Comparison of ENCODE assay signal across 1 cellular context in the genomic region with DNA sequence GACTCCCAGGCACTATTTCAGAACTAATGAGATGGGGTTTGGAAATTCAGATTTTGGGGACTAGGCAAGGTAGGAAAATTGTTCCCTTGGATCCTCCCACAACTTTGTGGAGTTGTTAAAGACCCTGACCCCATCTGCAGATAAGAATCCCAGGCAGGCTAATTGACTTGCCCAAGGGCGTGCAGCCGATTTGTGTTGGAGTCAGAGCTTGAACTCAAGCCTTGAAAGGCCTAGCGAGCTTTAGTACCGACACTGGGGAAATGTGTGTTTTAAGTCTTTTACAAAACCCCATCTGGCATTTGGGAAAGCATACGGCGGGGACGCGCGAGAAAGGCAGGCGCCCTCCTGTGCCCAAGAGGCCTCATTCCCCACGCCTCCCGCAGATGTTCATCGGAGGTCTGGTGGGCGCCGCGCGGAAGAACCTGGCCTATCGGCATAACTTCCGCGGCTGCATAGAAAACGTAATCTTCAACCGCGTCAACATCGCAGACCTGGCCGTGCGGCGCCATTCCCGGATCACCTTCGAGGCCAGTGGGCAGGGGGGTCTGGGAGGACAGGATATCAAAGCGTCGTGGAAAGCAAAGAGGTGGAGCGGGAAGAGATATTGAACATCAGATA.
TF ChIP-seq lines count a peak whose summit lies in the region.

No MANE protein-coding gene starts in this region.

TF ChIP-seq in H1, 55 proteins besides CTCF, POLR2A, EP300 and RAD21:
- TF ChIP-seq RNF2 (IDR thresholded peaks at IDR 0.05; ENCODE audit: borderline replicate concordance, low read depth, low read length, missing control alignments, poor library complexity, severe bottlenecking) (no peak), MAFK (IDR thresholded peaks at IDR 0.05; ENCODE audit: low read depth, low read length) (no peak), CBX5 (IDR thresholded peaks at IDR 0.05; ENCODE audit: low read depth, low read length) (no peak), TCF12 (IDR thresholded peaks at IDR 0.05; ENCODE audit: low read depth, low read length) (no peak), KDM1A (IDR thresholded peaks at IDR 0.05; ENCODE audit: borderline replicate concordance, low read length) (no peak), JUND (IDR thresholded peaks at IDR 0.05; ENCODE audit: low read length) (no peak), SP4 (IDR thresholded peaks at IDR 0.05; ENCODE audit: low read length) (no peak), CEBPB (IDR thresholded peaks at IDR 0.05; ENCODE audit: low read depth, low read length) (no peak), SIRT6 (IDR thresholded peaks at IDR 0.05; ENCODE audit: low read length) (no peak), GABPA (IDR thresholded peaks at IDR 0.05; ENCODE audit: borderline replicate concordance, insufficient read depth, low read length) (no peak), TAF7 (optimal IDR thresholded peaks at IDR 0.05; ENCODE audit: borderline replicate concordance, low read depth, low read length) (no peak), BCL11A (IDR thresholded peaks at IDR 0.05; ENCODE audit: low read depth in 2 of 2, low read length in 2 of 2) (no peak), POU5F1 (IDR thresholded peaks at IDR 0.05; ENCODE audit: low read depth, low read length) (no peak)
